29 cellular contexts compared by ENCODE assay signal in the genomic region with DNA sequence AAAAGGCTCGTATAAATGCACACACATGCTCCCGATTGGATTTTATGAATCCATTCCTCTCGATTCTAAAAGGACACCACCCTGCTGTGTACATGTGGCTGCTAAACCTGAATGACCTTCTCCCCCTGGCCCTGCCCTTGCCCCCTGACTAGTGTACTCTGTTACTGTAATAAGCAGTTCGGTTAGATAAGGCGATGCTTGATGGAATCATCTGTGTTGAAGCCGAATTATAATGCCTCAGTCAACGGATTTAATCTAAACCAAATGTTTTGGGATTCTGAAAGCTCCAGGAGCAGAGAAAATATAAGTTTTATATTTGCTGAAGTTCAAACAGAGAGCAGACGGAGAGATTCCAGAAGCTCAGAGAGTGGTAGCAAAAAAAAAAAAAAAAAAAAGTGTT.
"Had no signal": no experiment of that assay in that cellular context is flagged by ENCODE, and none has a peak within 500 bp of the region (broad histone marks: within the 10 kb centered on the region; RNA-seq: fewer than 3 reads in every experiment).

No MANE protein-coding gene starts in this region.

- H3K27ac ChIP-seq: left lung, neutrophil, parathyroid adenoma, right atrium auricular region, right lobe of liver, stomach, testis, thyroid gland, transverse colon, upper lobe of left lung, vagina had no signal

- H2AFZ ChIP-seq: parathyroid adenoma had no signal

- H3K27ac Mint-ChIP-seq: naive thymus-derived CD4-positive, alpha-beta T cell; natural killer cell treated with Interleukin-12 subunit alpha and Interleukin-12 subunit beta and Interleukin-15 and Interleukin-18, amount 100 ng/mL, for 72 hours; stimulated activated naive B cell treated with anti-CD40 and anti-IgM and Interleukin-4, amounts not matched to agents 10 μg/mL and 1 μg/mL and 100 μg/mL, for 72 hours had no signal

- DNase-seq: hippocampal formation; kidney glomerular epithelial cell; left cardiac atrium; mesendoderm; midbrain; mucosa of descending colon; naive thymus-derived CD4-positive, alpha-beta T cell; occipital lobe; stimulated activated CD4-positive, alpha-beta T cell treated with anti-CD3 and anti-CD28 coated beads, Interleukin-12 subunit alpha, Interleukin-12 subunit beta, amount 100 ng/mL, for 4 hours; stimulated activated CD4-positive, alpha-beta T cell treated with anti-CD3 and anti-CD28 coated beads, Interleukin-15, amount 100 ng/mL, for 24 hours; stimulated activated CD4-positive, alpha-beta T cell treated with anti-CD3 and anti-CD28 coated beads, Interleukin-2, amount 100 ng/mL, for 24 hours; stimulated activated CD4-positive, alpha-beta T cell treated with anti-CD3 and anti-CD28 coated beads, Interleukin-4, amount 100 ng/mL, for 1 hour; stimulated activated naive B cell treated with anti-CD40 and anti-IgM and Interleukin-4, amounts not matched to agents 10 μg/mL and 1 μg/mL and 100 μg/mL, for 72 hours; stimulated activated naive CD8-positive, alpha-beta T cell treated with anti-CD3 and anti-CD28 coated beads, Interleukin-15, Interleukin-2, amounts not matched to agents 100 U/mL and 50 U/mL, for 24 hours; stomach; testis; thyroid gland; transverse colon; upper lobe of left lung had no signal

- H3K27me3 ChIP-seq: left lung, neutrophil, right atrium auricular region, right lobe of liver, stomach, testis, thyroid gland, transverse colon, upper lobe of left lung, vagina had no signal

- H3K9ac ChIP-seq: parathyroid adenoma had no signal

- H3K36me3 Mint-ChIP-seq: naive thymus-derived CD4-positive, alpha-beta T cell; natural killer cell treated with Interleukin-12 subunit alpha and Interleukin-12 subunit beta and Interleukin-15 and Interleukin-18, amount 100 ng/mL, for 72 hours; stimulated activated naive B cell treated with anti-CD40 and anti-IgM and Interleukin-4, amounts not matched to agents 10 μg/mL and 1 μg/mL and 100 μg/mL, for 72 hours had no signal

- H3K4me3 ChIP-seq: left lung, lung, mucosa of descending colon, right atrium auricular region, right lobe of liver, stomach, testis, thyroid gland, transverse colon, upper lobe of left lung, vagina had no signal

- H3K4me3 Mint-ChIP-seq: naive thymus-derived CD4-positive, alpha-beta T cell; natural killer cell treated with Interleukin-12 subunit alpha and Interleukin-12 subunit beta and Interleukin-15 and Interleukin-18, amount 100 ng/mL, for 72 hours; neural crest cell; stimulated activated naive B cell treated with anti-CD40 and anti-IgM and Interleukin-4, amounts not matched to agents 10 μg/mL and 1 μg/mL and 100 μg/mL, for 72 hours had no signal

- H3K36me3 ChIP-seq: left lung, neutrophil, right atrium auricular region, right lobe of liver, stomach, thyroid gland, transverse colon, upper lobe of left lung, vagina had no signal

- H3K27me3 Mint-ChIP-seq: stimulated activated naive B cell treated with anti-CD40 and anti-IgM and Interleukin-4, amounts not matched to agents 10 μg/mL and 1 μg/mL and 100 μg/mL, for 72 hours had no signal

- FAIRE-seq: keratinocyte had no signal

- H3K4me1 ChIP-seq: left lung, parathyroid adenoma, right atrium auricular region, right lobe of liver, stomach, testis, thyroid gland, transverse colon, upper lobe of left lung, vagina had no signal

- H3K4me1 Mint-ChIP-seq: naive thymus-derived CD4-positive, alpha-beta T cell; stimulated activated naive B cell treated with anti-CD40 and anti-IgM and Interleukin-4, amounts not matched to agents 10 μg/mL and 1 μg/mL and 100 μg/mL, for 72 hours had no signal

- H3K79me2 ChIP-seq: parathyroid adenoma had no signal

- H3K9me3 ChIP-seq: left lung, mucosa of descending colon, neutrophil, right atrium auricular region, right lobe of liver, stomach, testis, thyroid gland, transverse colon, upper lobe of left lung, vagina had no signal

- H3K9me3 Mint-ChIP-seq: natural killer cell treated with Interleukin-12 subunit alpha and Interleukin-12 subunit beta and Interleukin-15 and Interleukin-18, amount 100 ng/mL, for 72 hours; neural crest cell; stimulated activated naive B cell treated with anti-CD40 and anti-IgM and Interleukin-4, amounts not matched to agents 10 μg/mL and 1 μg/mL and 100 μg/mL, for 72 hours had no signal
